ENCODE assay signal across 11 cellular contexts in genomic region chr2:42917374-42918017, GRCh38.
DNase-seq lines count a peak whose midpoint lies in the region; ATAC-seq and TF ChIP-seq lines count a peak whose summit lies in the region.
"Had no signal": no experiment of that assay in that cellular context is flagged by ENCODE, and none has a peak within 500 bp of the region (broad histone marks: within the 10 kb centered on the region; RNA-seq: fewer than 3 reads in every experiment).

No MANE protein-coding gene starts in this region.

- H3K79me2 ChIP-seq in Karpas-422 (ENCODE audit: low read length) (no peaks in the 10 kb centered on the region), GM23338 (replicated peaks; ENCODE audit: insufficient read depth) (no peaks in the 10 kb centered on the region)

- ATAC-seq in stimulated activated memory B cell treated with anti-CD40 and anti-IgM and Interleukin-4, amounts not matched to agents 10 μg/mL and 1 μg/mL and 100 μg/mL, for 72 hours, result peak; percentile 51
- ATAC-seq in GM23338, result no peak
- ATAC-seq: natural killer cell had no signal

- H3K4me2 ChIP-seq in Karpas-422 (ENCODE audit: low read depth, low read length, poor library complexity, severe bottlenecking) (no peak overlapping the region), GM23338 (no peak overlapping the region)

- no peak overlapping the region for H3K27ac Mint-ChIP-seq in T-helper 2 cell treated with Interferon-gamma antibody and Interleukin-4, amounts not matched to agents 5 μg/mL and 100 μg/mL, for 36 hours
- H3K27ac Mint-ChIP-seq in stimulated activated memory B cell treated with anti-CD40 and anti-IgM and Interleukin-4, amounts not matched to agents 10 μg/mL and 1 μg/mL and 100 μg/mL, for 72 hours, result no peak overlapping the region
- H3K27ac Mint-ChIP-seq in GM23338, result no peak overlapping the region
- H3K27ac Mint-ChIP-seq: natural killer cell had no signal

- no peaks in the 10 kb centered on the region for H3K9me3 Mint-ChIP-seq in T-helper 2 cell treated with Interferon-gamma antibody and Interleukin-4, amounts not matched to agents 5 μg/mL and 100 μg/mL, for 36 hours
- no peaks in the 10 kb centered on the region for H3K9me3 Mint-ChIP-seq in stimulated activated memory B cell treated with anti-CD40 and anti-IgM and Interleukin-4, amounts not matched to agents 10 μg/mL and 1 μg/mL and 100 μg/mL, for 72 hours
- no peaks in the 10 kb centered on the region; the same call in 2 of the 3 replicates for H3K9me3 Mint-ChIP-seq in GM23338
- H3K9me3 Mint-ChIP-seq: natural killer cell had no signal

- TF ChIP-seq CTCF in WI38 (IDR thresholded peaks at IDR 0.05; ENCODE audit: low read depth, low read length) (no peak), GM23338 (conservative IDR thresholded peaks at IDR 0.05; ENCODE audit: low read depth in 2 of 2) (no peak)

- no peak overlapping the region for H3K27ac ChIP-seq in Karpas-422 (ENCODE audit: low read length)
- H3K27ac ChIP-seq in GM23338 (ENCODE audit: low read depth), result no peak overlapping the region
- H3K27ac ChIP-seq: 22Rv1 had no signal

- peaks cover 2% of the 10 kb centered on the region for H3K27me3 Mint-ChIP-seq in T-helper 2 cell treated with Interferon-gamma antibody and Interleukin-4, amounts not matched to agents 5 μg/mL and 100 μg/mL, for 36 hours (ENCODE audit: low read depth)
- peaks cover 39% of the 10 kb centered on the region for H3K27me3 Mint-ChIP-seq in stimulated activated memory B cell treated with anti-CD40 and anti-IgM and Interleukin-4, amounts not matched to agents 10 μg/mL and 1 μg/mL and 100 μg/mL, for 72 hours
- peaks cover 6% of the 10 kb centered on the region for H3K27me3 Mint-ChIP-seq in GM23338 (ENCODE audit: insufficient read depth, low read depth, poor library complexity)

- no peaks in the 10 kb centered on the region for H3K27me3 ChIP-seq in Karpas-422 (ENCODE audit: low read length)
- no peaks in the 10 kb centered on the region for H3K27me3 ChIP-seq in GM23338 (ENCODE audit: insufficient read depth)

- H3K4me3 ChIP-seq in WI38 (ENCODE audit: low read depth, low read length) (peak overlapping the region; percentile 12; the same call in 1 of the 2 replicates), Karpas-422 (ENCODE audit: low read length) (no peak overlapping the region), GM23338 (no peak overlapping the region)

- H3K9me2 ChIP-seq in Karpas-422 (replicated peaks; ENCODE audit: insufficient read depth, low read length) (no peaks in the 10 kb centered on the region), GM23338 (ENCODE audit: insufficient read depth) (no peaks in the 10 kb centered on the region)

- H4K20me1 ChIP-seq in Karpas-422 (ENCODE audit: insufficient read depth, low read depth, low read length) (no peaks in the 10 kb centered on the region), GM23338 (replicated peaks; ENCODE audit: insufficient read depth) (no peaks in the 10 kb centered on the region)

- H3K9ac ChIP-seq in Karpas-422 (ENCODE audit: low read length), result no peak overlapping the region

- H3K36me3 ChIP-seq in Karpas-422 (ENCODE audit: insufficient read depth, low read length) (no peaks in the 10 kb centered on the region), GM23338 (ENCODE audit: insufficient read depth) (no peaks in the 10 kb centered on the region)

- no peak overlapping the region for H2AFZ ChIP-seq in Karpas-422 (ENCODE audit: low read length)
- no peak overlapping the region for H2AFZ ChIP-seq in GM23338

- peak; percentile 25 for DNase-seq in T-helper 2 cell treated with Interferon-gamma antibody and Interleukin-4, amounts not matched to agents 5 μg/mL and 100 μg/mL, for 36 hours (ENCODE audit: low spot score)
- DNase-seq in T-helper 2 cell (no peak), hepatic stellate cell (ENCODE audit: low spot score) (peak; percentile 76), Karpas-422 (no peak), GM23338 (ENCODE audit: low spot score) (no peak), superior temporal gyrus (ENCODE audit: extremely low spot score) (no peak)
- DNase-seq: caudate nucleus, natural killer cell had no signal

- H3K4me1 Mint-ChIP-seq in T-helper 2 cell treated with Interferon-gamma antibody and Interleukin-4, amounts not matched to agents 5 μg/mL and 100 μg/mL, for 36 hours (ENCODE audit: low read depth), result peaks cover 6% of the 10 kb centered on the region
- peaks cover 17% of the 10 kb centered on the region for H3K4me1 Mint-ChIP-seq in stimulated activated memory B cell treated with anti-CD40 and anti-IgM and Interleukin-4, amounts not matched to agents 10 μg/mL and 1 μg/mL and 100 μg/mL, for 72 hours
- peaks cover 2% of the 10 kb centered on the region; the same call in 1 of the 3 replicates for H3K4me1 Mint-ChIP-seq in GM23338

- no peaks in the 10 kb centered on the region for H3K9me3 ChIP-seq in Karpas-422 (ENCODE audit: low read length)

- no peak overlapping the region for H3K4me3 Mint-ChIP-seq in T-helper 2 cell treated with Interferon-gamma antibody and Interleukin-4, amounts not matched to agents 5 μg/mL and 100 μg/mL, for 36 hours
- no peak overlapping the region for H3K4me3 Mint-ChIP-seq in stimulated activated memory B cell treated with anti-CD40 and anti-IgM and Interleukin-4, amounts not matched to agents 10 μg/mL and 1 μg/mL and 100 μg/mL, for 72 hours
- no peak overlapping the region for H3K4me3 Mint-ChIP-seq in GM23338
- H3K4me3 Mint-ChIP-seq: natural killer cell had no signal

- H3K4me1 ChIP-seq in Karpas-422 (ENCODE audit: low read length), result no peaks in the 10 kb centered on the region
- H3K4me1 ChIP-seq in GM23338 (ENCODE audit: insufficient read depth), result no peaks in the 10 kb centered on the region

- H3F3A ChIP-seq in GM23338 (replicated peaks; ENCODE audit: low read depth), result no peaks in the 10 kb centered on the region

- no peaks in the 10 kb centered on the region for H3K36me3 Mint-ChIP-seq in T-helper 2 cell treated with Interferon-gamma antibody and Interleukin-4, amounts not matched to agents 5 μg/mL and 100 μg/mL, for 36 hours (ENCODE audit: low read depth)
- H3K36me3 Mint-ChIP-seq in stimulated activated memory B cell treated with anti-CD40 and anti-IgM and Interleukin-4, amounts not matched to agents 10 μg/mL and 1 μg/mL and 100 μg/mL, for 72 hours, result no peaks in the 10 kb centered on the region
- H3K36me3 Mint-ChIP-seq in GM23338 (ENCODE audit: low read depth), result no peaks in the 10 kb centered on the region
- H3K36me3 Mint-ChIP-seq: natural killer cell had no signal

TF ChIP-seq in GM23338, 12 proteins besides CTCF, POLR2A, EP300 and RAD21:
- TF ChIP-seq ZNF462 (CRISPR knock-in tag; IDR thresholded peaks at IDR 0.05) (no peak), JUNB (IDR thresholded peaks at IDR 0.05; ENCODE audit: unreplicated experiment) (no peak), STAT1 (IDR thresholded peaks at IDR 0.05; ENCODE audit: unreplicated experiment) (no peak)

Comparison
In these comparisons a context has a peak if more than half of its experiments do, and no peak if none do; other contexts are left out.
1. DNase-seq: peak in T-helper 2 cell treated with Interferon-gamma antibody and Interleukin-4, amounts not matched to agents 5 μg/mL and 100 μg/mL, for 36 hours (single experiment) and hepatic stellate cell (single experiment); none in T-helper 2 cell (0 of 5), Karpas-422 (single experiment), GM23338 (single experiment) and superior temporal gyrus (single experiment).